Comparison of ENCODE assay signal across 33 cellular contexts in genomic region chr11:118014022-118014421, GRCh38. TPM values are rescaled to one million over a fixed set of nuclear protein-coding genes. Genes with fewer than 3 reads are reported as not detected.
DNase-seq lines count a peak whose midpoint lies in the region; ATAC-seq, FAIRE-seq and TF ChIP-seq lines count a peak whose summit lies in the region.
"Had no signal": no experiment of that assay in that cellular context is flagged by ENCODE, and none has a peak within 500 bp of the region (broad histone marks: within the 10 kb centered on the region; RNA-seq: fewer than 3 reads in every experiment).

No MANE protein-coding gene starts in this region.

- peak overlapping the region; percentile 7 for H3K27ac Mint-ChIP-seq in activated CD4-positive, alpha-beta T cell treated with anti-CD3 and anti-CD28 coated beads for 36 hours
- H3K27ac Mint-ChIP-seq in natural killer cell treated with Interleukin-12 subunit alpha and Interleukin-12 subunit beta and Interleukin-15 and Interleukin-18, amount 100 ng/mL, for 72 hours, result peak overlapping the region; percentile 7 to 23

- H3K27ac ChIP-seq in OCI-LY3 (ENCODE audit: low read length) (peak overlapping the region; percentile 9; the same call in 1 of the 2 replicates), K562 (ENCODE audit: extremely low read depth, low read depth, low read length) (no peak overlapping the region)
- H3K27ac ChIP-seq: 22Rv1, ascending aorta, C4-2B, colonic mucosa, left lung, neutrophil, Peyer's patch, transverse colon, VCaP had no signal

- H3K36me3 ChIP-seq in OCI-LY3 (replicated peaks; ENCODE audit: low read depth, low read length), result peaks cover 20% of the 10 kb centered on the region
- no peaks in the 10 kb centered on the region; the same call in 2 of the 3 replicates for H3K36me3 ChIP-seq in K562 (ENCODE audit: control insufficient read depth, insufficient read depth, low read length)
- H3K36me3 ChIP-seq: ascending aorta, colonic mucosa, left lung, neutrophil, Peyer's patch, transverse colon had no signal

- peak; percentile 49 for ATAC-seq in activated CD4-positive, alpha-beta T cell treated with anti-CD3 and anti-CD28 coated beads for 36 hours
- ATAC-seq in K562, result no peak
- no peak for ATAC-seq in natural killer cell treated with Interleukin-12 subunit alpha and Interleukin-12 subunit beta and Interleukin-15 and Interleukin-18, amount 100 ng/mL, for 72 hours
- ATAC-seq: activated naive CD4-positive, alpha-beta T cell treated with anti-CD3 and anti-CD28 coated beads, Interleukin-2, amount 50 U/mL, for 72 hours; left lung; right cardiac atrium had no signal

- peaks cover 17% of the 10 kb centered on the region for H3K36me3 Mint-ChIP-seq in activated CD4-positive, alpha-beta T cell treated with anti-CD3 and anti-CD28 coated beads for 36 hours (ENCODE audit: low read depth)
- H3K36me3 Mint-ChIP-seq in natural killer cell treated with Interleukin-12 subunit alpha and Interleukin-12 subunit beta and Interleukin-15 and Interleukin-18, amount 100 ng/mL, for 72 hours, result peaks cover 18% of the 10 kb centered on the region

- H3K27me3 ChIP-seq in OCI-LY3 (ENCODE audit: low read depth, low read length) (no peaks in the 10 kb centered on the region), K562 (ENCODE audit: control insufficient read depth in 2 of 2, insufficient read depth in 2 of 2, low read length in 2 of 2) (no peaks in the 10 kb centered on the region)
- H3K27me3 ChIP-seq: ascending aorta, colonic mucosa, left lung, Peyer's patch had no signal

- TF ChIP-seq RAD21 in K562 (CRISPR knock-in tag; conservative IDR thresholded peaks at IDR 0.05 in 1 of 2, IDR thresholded peaks at IDR 0.05 in 1 of 2), result no peak

- H3K79me2 ChIP-seq in OCI-LY3 (ENCODE audit: low read length), result no peaks in the 10 kb centered on the region
- H3K79me2 ChIP-seq in K562 (ENCODE audit: control insufficient read depth, insufficient read depth, low read length), result no peaks in the 10 kb centered on the region

- no peak for DNase-seq in activated CD4-positive, alpha-beta T cell treated with anti-CD3 and anti-CD28 coated beads for 36 hours
- DNase-seq in activated CD4-positive, alpha-beta T cell treated with anti-CD3 and anti-CD28 coated beads for 1 hour, result no peak
- no peak for DNase-seq in K562 (ENCODE audit: extremely low read depth in 1 of 4, low spot score in 3 of 4)
- DNase-seq in natural killer cell treated with Interleukin-12 subunit alpha and Interleukin-12 subunit beta and Interleukin-15 and Interleukin-18, amount 100 ng/mL, for 72 hours (ENCODE audit: low spot score), result no peak
- no peak for DNase-seq in stimulated activated CD4-positive, alpha-beta T cell treated with anti-CD3 and anti-CD28 coated beads, Interleukin-4, amount 100 ng/mL, for 24 hours
- DNase-seq in AG20443 (ENCODE audit: low spot score), result no peak
- no peak for DNase-seq in occipital lobe (lab: John Stamatoyannopoulos, UW)
- DNase-seq: activated CD4-positive, alpha-beta T cell treated with anti-CD3 and anti-CD28 coated beads, Interleukin-2, amount 50 U/mL, for 1 hour; activated CD8-positive, alpha-beta memory T cell treated with anti-CD3 and anti-CD28 coated beads, Interleukin-2, amount 50 U/mL, for 48 hours; colonic mucosa; erythroblast; HCEC 1CT; IMR-90; left lung; mesenchymal stem cell; NCI-H1694; NCI-H446 treated with DMSO at 0.1 percent for 48 hours; NCI-H774; Peyer's patch; right cardiac atrium; SHP77 treated with DMSO at 0.1 percent for 48 hours; stimulated activated CD4-positive, alpha-beta T cell treated with anti-CD3 and anti-CD28 coated beads, Interleukin-2, amount 100 ng/mL, for 24 hours; stimulated activated CD8-positive, alpha-beta memory T cell treated with anti-CD3 and anti-CD28 coated beads, Interleukin-4, amount 100 ng/mL, for 48 hours; T1000; transverse colon had no signal

- no peaks in the 10 kb centered on the region for H3K9me1 ChIP-seq in K562 (ENCODE audit: control insufficient read depth, insufficient read depth, low read length)

- no peaks in the 10 kb centered on the region for H3K27me3 Mint-ChIP-seq in activated CD4-positive, alpha-beta T cell treated with anti-CD3 and anti-CD28 coated beads for 36 hours
- no peaks in the 10 kb centered on the region for H3K27me3 Mint-ChIP-seq in natural killer cell treated with Interleukin-12 subunit alpha and Interleukin-12 subunit beta and Interleukin-15 and Interleukin-18, amount 100 ng/mL, for 72 hours

- in situ Hi-C loops in K562 (cut with MboI), result no loop called here

- peaks cover 26% of the 10 kb centered on the region; the same call in 1 of the 2 replicates for H3K9me3 ChIP-seq in OCI-LY3 (ENCODE audit: insufficient read depth, low read length)
- no peaks in the 10 kb centered on the region for H3K9me3 ChIP-seq in K562 (replicated peaks; ENCODE audit: control insufficient read depth, insufficient read depth, low read depth, low read length)
- H3K9me3 ChIP-seq: ascending aorta, colonic mucosa, neutrophil, transverse colon had no signal

- H3K4me2 ChIP-seq in OCI-LY3 (ENCODE audit: low read length), result no peak overlapping the region
- no peak overlapping the region for H3K4me2 ChIP-seq in K562 (ENCODE audit: insufficient read depth, low read length)

- BruUV-seq in K562 (replicated peaks; lab: Mats Ljungman, UMichigan), result no TSS peak

- no peak for TF ChIP-seq CTCF in OCI-LY3 (IDR thresholded peaks at IDR 0.05; ENCODE audit: low read depth, low read length)
- TF ChIP-seq CTCF in K562 (IDR thresholded peaks at IDR 0.05 in 2 of 3, conservative IDR thresholded peaks at IDR 0.05 in 1 of 3; ENCODE audit: insufficient read depth in 2 of 3, low read depth in 1 of 3, low read length in 3 of 3), result no peak

- H3K9me3 Mint-ChIP-seq in activated CD4-positive, alpha-beta T cell treated with anti-CD3 and anti-CD28 coated beads for 36 hours (ENCODE audit: low read depth), result peaks cover 24% of the 10 kb centered on the region
- peaks cover 18% of the 10 kb centered on the region for H3K9me3 Mint-ChIP-seq in natural killer cell treated with Interleukin-12 subunit alpha and Interleukin-12 subunit beta and Interleukin-15 and Interleukin-18, amount 100 ng/mL, for 72 hours

- no peak for TF ChIP-seq EP300 in K562 (IDR thresholded peaks at IDR 0.05; ENCODE audit: low read length)

- no peak for TF ChIP-seq POLR2A in K562 (conservative IDR thresholded peaks at IDR 0.05)

- peaks cover 55% of the 10 kb centered on the region for H3K4me1 Mint-ChIP-seq in activated CD4-positive, alpha-beta T cell treated with anti-CD3 and anti-CD28 coated beads for 36 hours
- H3K4me1 Mint-ChIP-seq in natural killer cell treated with Interleukin-12 subunit alpha and Interleukin-12 subunit beta and Interleukin-15 and Interleukin-18, amount 100 ng/mL, for 72 hours (ENCODE audit: low read depth in 2 of 2), result peaks cover 53 to 79% of the 10 kb centered on the region in 2 donors

- H3K4me3 ChIP-seq in OCI-LY3 (ENCODE audit: low read length) (no peak overlapping the region), K562 (no peak overlapping the region)
- H3K4me3 ChIP-seq: ascending aorta, colonic mucosa, left lung, Peyer's patch, transverse colon had no signal

- H2AFZ ChIP-seq in OCI-LY3 (ENCODE audit: low read depth, low read length), result no peak overlapping the region
- no peak overlapping the region for H2AFZ ChIP-seq in K562 (ENCODE audit: low read depth, low read length)

- H3K9ac ChIP-seq in OCI-LY3 (ENCODE audit: low read length) (no peak overlapping the region), K562 (ENCODE audit: insufficient read depth in 1 of 2, low read depth in 2 of 2, low read length in 2 of 2) (no peak overlapping the region)

- no peaks in the 10 kb centered on the region for H4K20me1 ChIP-seq in OCI-LY3 (ENCODE audit: insufficient read depth, low read length)
- H4K20me1 ChIP-seq in K562 (replicated peaks; ENCODE audit: control insufficient read depth, insufficient read depth, low read length), result no peaks in the 10 kb centered on the region

- no peak for FAIRE-seq in K562 (lab: Jason Lieb, UNC)
- FAIRE-seq: islet of Langerhans had no signal

- H3K4me1 ChIP-seq in OCI-LY3 (ENCODE audit: low read length), result peaks cover 67% of the 10 kb centered on the region
- H3K4me1 ChIP-seq in K562 (replicated peaks in 1 of 2; ENCODE audit: control insufficient read depth in 2 of 2, insufficient read depth in 2 of 2, low read length in 2 of 2), result peaks cover 37 to 40% of the 10 kb centered on the region in 2 experiments
- H3K4me1 ChIP-seq: ascending aorta, colonic mucosa had no signal

- intact Hi-C loops in activated CD4-positive, alpha-beta T cell treated with anti-CD3 and anti-CD28 coated beads for 36 hours (cut with DNase I, micrococcal nuclease), result no loop called here
- intact Hi-C loops in K562 (cut with micrococcal nuclease), result no loop called here

- 42% methylated on average over 3 of the region's 3 CpGs for WGBS in K562 (ENCODE audit: insufficient coverage, low coverage, missing lambda C conversion rate)

- POLR2A ChIA-PET in activated CD4-positive, alpha-beta T cell treated with anti-CD3 and anti-CD28 coated beads for 36 hours (lab: Charles Lee), result interaction anchor here (1.2 kb wide), 1 partner anchor 12 kb away, joined by 4 read pairs; no protein-coding TSS in a partner anchor
- POLR2A ChIA-PET in K562 (lab: Yijun Ruan, JAX), result interaction anchor here (1.0 kb wide), 1 partner anchor 12 kb away, joined by 7 read pairs; no protein-coding TSS in a partner anchor

- no peak overlapping the region for H3K4me3 Mint-ChIP-seq in activated CD4-positive, alpha-beta T cell treated with anti-CD3 and anti-CD28 coated beads for 36 hours
- peak overlapping the region; percentile 26 for H3K4me3 Mint-ChIP-seq in natural killer cell treated with Interleukin-12 subunit alpha and Interleukin-12 subunit beta and Interleukin-15 and Interleukin-18, amount 100 ng/mL, for 72 hours

- CTCF ChIA-PET in activated CD4-positive, alpha-beta T cell treated with anti-CD3 and anti-CD28 coated beads for 36 hours (lab: Charles Lee), result interaction anchor here (0.6 kb wide), 1 partner anchor 64 kb away, joined by 3 read pairs; no protein-coding TSS in a partner anchor
- CTCF ChIA-PET in K562 (lab: Yijun Ruan, JAX; ENCODE audit: low intra/inter-chr PET ratio), result no interaction called here

RNA-seq across cellular contexts. Expression of gene IL10RA, which starts 27.8 kb away (rescaled TPM):
- total RNA-seq in activated CD4-positive, alpha-beta T cell treated with anti-CD3 and anti-CD28 coated beads for 36 hours, result 10 to 100 TPM; 57.1 to 79.4 TPM
- 33.8 and 58.3 TPM in 2 replicates for total RNA-seq in K562 (2011; cell fraction: chromatin; rRNA removed; ENCODE audit: low replicate concordance)
- 34.2 and 42.5 TPM in 2 replicates for total RNA-seq in K562 (2011; cell fraction: nucleolus; rRNA removed)
- total RNA-seq in K562 (2011; cell fraction: nucleoplasm; rRNA removed), result 41.9 and 43.4 TPM in 2 replicates
- 2.9 and 3.5 TPM in 2 replicates for total RNA-seq in K562 (2014; rRNA removed)
- 2.0 and 2.9 TPM in 2 replicates for total RNA-seq in K562 (2014; rRNA removed; fragmentation: Illumina TruSeq; extraction: Trizol)
- total RNA-seq in K562 (2015; rRNA removed; fragmentation: Illumina TruSeq; extraction: Trizol), result 1.4 and 2.1 TPM in 2 replicates
- 4.6 and 4.9 TPM in 2 replicates for total RNA-seq in K562 (2021)
- polyA plus RNA-seq in K562 (2011; rRNA removed), result 15.4 and 17.3 TPM in 2 replicates
- polyA plus RNA-seq in K562 (2011; cell fraction: cytosol; rRNA removed), result 9.1 and 23.9 TPM in 2 replicates
- 18.2 and 38.1 TPM in 2 replicates for polyA plus RNA-seq in K562 (2011; cell fraction: nucleus; rRNA removed)
- 3.8 and 12.5 TPM in 2 replicates for polyA plus RNA-seq in K562 (2012)
- 4.0 and 4.5 TPM in 2 replicates for polyA plus RNA-seq in K562 (2014; fragmentation: Illumina TruSeq; extraction: Trizol)
- polyA plus RNA-seq in K562 (2014; fragmentation: Nextera tagmentation; extraction: Ambion mirVana), result under 1 TPM; 0.17 to 0.48 TPM
- polyA plus RNA-seq in K562 (2014; rRNA removed), result 2.7 and 3.6 TPM in 2 replicates
- polyA minus RNA-seq in K562 (2011; rRNA and poly(A)+ RNA removed), result 19.8 and 20.3 TPM in 2 replicates
- 7.5 and 11.4 TPM in 2 replicates for polyA minus RNA-seq in K562 (2011; cell fraction: cytosol; rRNA and poly(A)+ RNA removed)
- 24.1 and 28.3 TPM in 2 replicates for polyA minus RNA-seq in K562 (2011; cell fraction: nucleus; rRNA and poly(A)+ RNA removed)
- 10 to 100 TPM; 59.8 to 83.6 TPM for total RNA-seq in natural killer cell treated with Interleukin-12 subunit alpha and Interleukin-12 subunit beta and Interleukin-15 and Interleukin-18, amount 100 ng/mL, for 72 hours
- total RNA-seq in occipital lobe, result 6.7 TPM
- total RNA-seq: IMR-90 had no signal
